Comparison of ENCODE assay signal across 1 cellular context in the genomic region with DNA sequence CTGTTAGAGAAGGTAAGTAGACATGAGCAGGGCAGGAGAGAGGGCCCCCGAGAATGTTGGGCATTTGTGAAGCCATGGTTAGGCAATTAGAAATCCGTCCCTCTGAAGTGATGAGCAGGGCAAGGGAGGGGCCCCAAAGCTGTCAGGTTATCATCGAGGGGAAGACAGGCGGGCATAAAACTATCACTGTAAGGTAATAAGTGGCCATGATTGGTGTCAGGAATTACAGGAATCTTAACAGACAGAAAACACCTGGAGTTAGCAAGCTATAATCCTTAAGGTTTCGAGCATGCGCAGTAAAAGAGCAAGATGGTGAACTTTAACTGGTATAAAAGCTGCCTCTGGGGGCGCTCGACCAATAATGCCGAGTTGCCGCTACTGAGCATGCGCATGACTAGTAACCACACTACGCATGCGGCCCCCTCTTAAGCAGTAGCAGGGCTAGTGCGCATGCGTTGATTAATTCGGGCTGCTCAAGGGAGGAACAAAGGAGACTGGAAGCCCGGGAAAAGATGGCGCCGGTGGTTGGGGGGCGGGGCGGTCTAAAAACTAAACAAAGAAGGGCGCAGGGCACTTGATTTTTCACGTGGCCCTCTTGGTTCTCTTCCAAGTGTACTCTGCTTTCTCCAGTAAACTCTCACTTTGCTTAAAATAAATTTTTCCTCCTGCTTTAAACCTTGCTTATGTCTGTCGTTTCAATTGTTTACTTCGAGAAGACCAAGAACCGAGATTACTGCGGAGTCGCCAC.
TF ChIP-seq lines count a peak whose summit lies in the region.

No MANE protein-coding gene starts in this region.

TF ChIP-seq in HepG2, 621 proteins besides CTCF, POLR2A, EP300 and RAD21 (continued from another document and continues in another):
- no peak; the same call in 1 of the 2 replicates for TF ChIP-seq ZNF615 (CRISPR knock-in tag; IDR thresholded peaks at IDR 0.05; ENCODE audit: borderline replicate concordance)
- TF ChIP-seq CREM (IDR thresholded peaks at IDR 0.05): peak; percentile 45
- no peak for TF ChIP-seq CREM (CRISPR knock-in tag; IDR thresholded peaks at IDR 0.05)
- peak; percentile 66 for TF ChIP-seq ARID4A (CRISPR knock-in tag; IDR thresholded peaks at IDR 0.05; ENCODE audit: borderline replicate concordance)
- 0 out of 2 replicates have a peak, but pooled peaks have one; percentile 62 for TF ChIP-seq MYPOP (CRISPR knock-in tag; IDR thresholded peaks at IDR 0.05)
- TF ChIP-seq SOX13 (IDR thresholded peaks at IDR 0.05): no peak
- peak in 1 of 2 experiments; percentile 47; a peak in 2 of 4 replicates for TF ChIP-seq SOX13 (CRISPR knock-in tag; conservative IDR thresholded peaks at IDR 0.05 in 1 of 2, IDR thresholded peaks at IDR 0.05 in 1 of 2)
- peak; percentile 83 for TF ChIP-seq POLR2G (IDR thresholded peaks at IDR 0.05; ENCODE audit: low read depth, low read length)
- no peak for TF ChIP-seq RBM39 (IDR thresholded peaks at IDR 0.05; ENCODE audit: low read depth, low read length, poor library complexity, severe bottlenecking)
- TF ChIP-seq KLF16 (CRISPR knock-in tag; IDR thresholded peaks at IDR 0.05): peak in 1 of 2 experiments; percentile 20; a peak in 2 of 4 replicates
- TF ChIP-seq, protein P1, sequence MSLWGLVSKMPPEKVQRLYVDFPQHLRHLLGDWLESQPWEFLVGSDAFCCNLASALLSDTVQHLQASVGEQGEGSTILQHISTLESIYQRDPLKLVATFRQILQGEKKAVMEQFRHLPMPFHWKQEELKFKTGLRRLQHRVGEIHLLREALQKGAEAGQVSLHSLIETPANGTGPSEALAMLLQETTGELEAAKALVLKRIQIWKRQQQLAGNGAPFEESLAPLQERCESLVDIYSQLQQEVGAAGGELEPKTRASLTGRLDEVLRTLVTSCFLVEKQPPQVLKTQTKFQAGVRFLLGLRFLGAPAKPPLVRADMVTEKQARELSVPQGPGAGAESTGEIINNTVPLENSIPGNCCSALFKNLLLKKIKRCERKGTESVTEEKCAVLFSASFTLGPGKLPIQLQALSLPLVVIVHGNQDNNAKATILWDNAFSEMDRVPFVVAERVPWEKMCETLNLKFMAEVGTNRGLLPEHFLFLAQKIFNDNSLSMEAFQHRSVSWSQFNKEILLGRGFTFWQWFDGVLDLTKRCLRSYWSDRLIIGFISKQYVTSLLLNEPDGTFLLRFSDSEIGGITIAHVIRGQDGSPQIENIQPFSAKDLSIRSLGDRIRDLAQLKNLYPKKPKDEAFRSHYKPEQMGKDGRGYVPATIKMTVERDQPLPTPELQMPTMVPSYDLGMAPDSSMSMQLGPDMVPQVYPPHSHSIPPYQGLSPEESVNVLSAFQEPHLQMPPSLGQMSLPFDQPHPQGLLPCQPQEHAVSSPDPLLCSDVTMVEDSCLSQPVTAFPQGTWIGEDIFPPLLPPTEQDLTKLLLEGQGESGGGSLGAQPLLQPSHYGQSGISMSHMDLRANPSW (CRISPR knock-in tag; IDR thresholded peaks at IDR 0.05; ENCODE audit: borderline replicate concordance): no peak
- TF ChIP-seq NR2F6 (IDR thresholded peaks at IDR 0.05): peak; percentile 34; the same call in 1 of the 2 replicates
- no peak for TF ChIP-seq NR2F6 (CRISPR knock-in tag; IDR thresholded peaks at IDR 0.05)
- no peak for TF ChIP-seq ZNF672 (CRISPR knock-in tag; IDR thresholded peaks at IDR 0.05)
- TF ChIP-seq ARNTL (CRISPR knock-in tag; IDR thresholded peaks at IDR 0.05): peak; percentile 66
- peak; percentile 63; the same call in 1 of the 2 replicates for TF ChIP-seq KDM2A (CRISPR knock-in tag; IDR thresholded peaks at IDR 0.05; ENCODE audit: borderline replicate concordance, low read depth)
- TF ChIP-seq ZSCAN9 (CRISPR knock-in tag; IDR thresholded peaks at IDR 0.05; ENCODE audit: borderline replicate concordance): 0 out of 2 replicates have a peak, but pooled peaks have one; percentile 12
- TF ChIP-seq ZNF761 (CRISPR knock-in tag; conservative IDR thresholded peaks at IDR 0.05): 0 out of 2 replicates have a peak, but pooled peaks have one; percentile 61
- peak; percentile 51; the same call in 1 of the 2 replicates for TF ChIP-seq PITX1 (CRISPR knock-in tag; IDR thresholded peaks at IDR 0.05)
- TF ChIP-seq TCF7L2 (IDR thresholded peaks at IDR 0.05; ENCODE audit: low read depth, low read length): no peak
- TF ChIP-seq ZNF44 (CRISPR knock-in tag; IDR thresholded peaks at IDR 0.05): peak; percentile 69; the same call in 1 of the 2 replicates
- TF ChIP-seq NCOR1 (IDR thresholded peaks at IDR 0.05; ENCODE audit: borderline replicate concordance, low read length): 0 out of 2 replicates have a peak, but pooled peaks have one; percentile 52
- TF ChIP-seq TBX2 (CRISPR knock-in tag; IDR thresholded peaks at IDR 0.05; ENCODE audit: borderline replicate concordance): 0 out of 2 replicates have a peak, but pooled peaks have one; percentile 38
- no peak for TF ChIP-seq ZNF33B (CRISPR knock-in tag; IDR thresholded peaks at IDR 0.05)
- TF ChIP-seq ZGPAT (CRISPR knock-in tag; IDR thresholded peaks at IDR 0.05): peak; percentile 36; the same call in 1 of the 2 replicates
- TF ChIP-seq ZNF747 (CRISPR knock-in tag; IDR thresholded peaks at IDR 0.05; ENCODE audit: borderline replicate concordance): peak; percentile 26; the same call in 1 of the 2 replicates
- 0 out of 4 replicates have a peak, but pooled peaks of 1 of the 2 experiments have one; percentile 6 for TF ChIP-seq ATF4 (CRISPR knock-in tag; IDR thresholded peaks at IDR 0.05)
- peak; percentile 59; the same call in 1 of the 2 replicates for TF ChIP-seq SAP130 (CRISPR knock-in tag; IDR thresholded peaks at IDR 0.05; ENCODE audit: low read depth)
- TF ChIP-seq NFE2 (CRISPR knock-in tag; IDR thresholded peaks at IDR 0.05): no peak
- TF ChIP-seq ZNF614 (CRISPR knock-in tag; IDR thresholded peaks at IDR 0.05; ENCODE audit: borderline replicate concordance): 0 out of 2 replicates have a peak, but pooled peaks have one; percentile 40
- TF ChIP-seq ZNF501 (CRISPR knock-in tag; IDR thresholded peaks at IDR 0.05): peak; percentile 95
- 0 out of 2 replicates have a peak, but pooled peaks have one; percentile 42 for TF ChIP-seq ZNF7 (CRISPR knock-in tag; IDR thresholded peaks at IDR 0.05)
- peak; percentile 35; the same call in 1 of the 2 replicates for TF ChIP-seq ZFX (CRISPR knock-in tag; IDR thresholded peaks at IDR 0.05; ENCODE audit: low read depth)
- TF ChIP-seq, protein P2, sequence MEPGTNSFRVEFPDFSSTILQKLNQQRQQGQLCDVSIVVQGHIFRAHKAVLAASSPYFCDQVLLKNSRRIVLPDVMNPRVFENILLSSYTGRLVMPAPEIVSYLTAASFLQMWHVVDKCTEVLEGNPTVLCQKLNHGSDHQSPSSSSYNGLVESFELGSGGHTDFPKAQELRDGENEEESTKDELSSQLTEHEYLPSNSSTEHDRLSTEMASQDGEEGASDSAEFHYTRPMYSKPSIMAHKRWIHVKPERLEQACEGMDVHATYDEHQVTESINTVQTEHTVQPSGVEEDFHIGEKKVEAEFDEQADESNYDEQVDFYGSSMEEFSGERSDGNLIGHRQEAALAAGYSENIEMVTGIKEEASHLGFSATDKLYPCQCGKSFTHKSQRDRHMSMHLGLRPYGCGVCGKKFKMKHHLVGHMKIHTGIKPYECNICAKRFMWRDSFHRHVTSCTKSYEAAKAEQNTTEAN (CRISPR knock-in tag; conservative IDR thresholded peaks at IDR 0.05): no peak
- 0 out of 2 replicates have a peak, but pooled peaks have one; percentile 42 for TF ChIP-seq ZHX2 (IDR thresholded peaks at IDR 0.05; ENCODE audit: low read depth)
- no peak for TF ChIP-seq ZHX2 (CRISPR knock-in tag; IDR thresholded peaks at IDR 0.05; ENCODE audit: borderline replicate concordance)
- TF ChIP-seq SOX5 (CRISPR knock-in tag; IDR thresholded peaks at IDR 0.05; ENCODE audit: borderline replicate concordance): no peak
- no peak for TF ChIP-seq FOSL1 (CRISPR knock-in tag; IDR thresholded peaks at IDR 0.05; ENCODE audit: borderline replicate concordance)
- no peak for TF ChIP-seq ZNF703 (CRISPR knock-in tag; IDR thresholded peaks at IDR 0.05; ENCODE audit: borderline replicate concordance)
- peak; percentile 42; the same call in 1 of the 2 replicates for TF ChIP-seq PHF21A (CRISPR knock-in tag; IDR thresholded peaks at IDR 0.05)
- TF ChIP-seq AGO2 (optimal IDR thresholded peaks at IDR 0.05; ENCODE audit: low read depth, low read length): peak; percentile 75
